1 cellular context compared by ENCODE assay signal in genomic region chr3:28013864-28014473, GRCh38.
TF ChIP-seq lines count a peak whose summit lies in the region.

No MANE protein-coding gene starts in this region.

TF ChIP-seq in GM12878, 131 proteins besides CTCF, POLR2A, EP300 and RAD21 (continued from another document):
- TF ChIP-seq BHLHE40 (IDR thresholded peaks at IDR 0.05; ENCODE audit: borderline replicate concordance in 1 of 2, low read depth in 2 of 2, low read length in 1 of 2), result peak; percentile 32 to 62; a peak in 2 of 4 replicates
- TF ChIP-seq NBN (IDR thresholded peaks at IDR 0.05), result 0 out of 2 replicates have a peak, but pooled peaks have one; percentile 27
- peak; percentile 76 for TF ChIP-seq DPF2 (IDR thresholded peaks at IDR 0.05)
- TF ChIP-seq SRF (IDR thresholded peaks at IDR 0.05; ENCODE audit: low read depth in 2 of 2, low read length in 2 of 2), result no peak
- TF ChIP-seq MAX (IDR thresholded peaks at IDR 0.05; ENCODE audit: low read depth, low read length), result no peak
- TF ChIP-seq TCF12 (IDR thresholded peaks at IDR 0.05; ENCODE audit: low read depth, low read length), result 0 out of 2 replicates have a peak, but pooled peaks have one; percentile 28
- no peak for TF ChIP-seq KAT2A (conservative IDR thresholded peaks at IDR 0.05; ENCODE audit: control insufficient read depth, low read depth, low read length)
- TF ChIP-seq KLF5 (IDR thresholded peaks at IDR 0.05; ENCODE audit: partially characterized antibody), result no peak
- peak; percentile 69 for TF ChIP-seq ATF7 (IDR thresholded peaks at IDR 0.05; ENCODE audit: low read depth)
- peak; percentile 32; the same call in 1 of the 2 replicates for TF ChIP-seq CHD2 (IDR thresholded peaks at IDR 0.05; ENCODE audit: borderline replicate concordance, low read depth, low read length)
- 0 out of 2 replicates have a peak, but pooled peaks have one; percentile 11 for TF ChIP-seq BACH1 (IDR thresholded peaks at IDR 0.05; ENCODE audit: borderline replicate concordance)
- TF ChIP-seq BCL11A (IDR thresholded peaks at IDR 0.05; ENCODE audit: low read depth, low read length), result peak; percentile 24; the same call in 1 of the 2 replicates
- peak; percentile 71 for TF ChIP-seq PBX3 (IDR thresholded peaks at IDR 0.05; ENCODE audit: insufficient replicate concordance, low read depth, low read length)
- TF ChIP-seq, protein P1, sequence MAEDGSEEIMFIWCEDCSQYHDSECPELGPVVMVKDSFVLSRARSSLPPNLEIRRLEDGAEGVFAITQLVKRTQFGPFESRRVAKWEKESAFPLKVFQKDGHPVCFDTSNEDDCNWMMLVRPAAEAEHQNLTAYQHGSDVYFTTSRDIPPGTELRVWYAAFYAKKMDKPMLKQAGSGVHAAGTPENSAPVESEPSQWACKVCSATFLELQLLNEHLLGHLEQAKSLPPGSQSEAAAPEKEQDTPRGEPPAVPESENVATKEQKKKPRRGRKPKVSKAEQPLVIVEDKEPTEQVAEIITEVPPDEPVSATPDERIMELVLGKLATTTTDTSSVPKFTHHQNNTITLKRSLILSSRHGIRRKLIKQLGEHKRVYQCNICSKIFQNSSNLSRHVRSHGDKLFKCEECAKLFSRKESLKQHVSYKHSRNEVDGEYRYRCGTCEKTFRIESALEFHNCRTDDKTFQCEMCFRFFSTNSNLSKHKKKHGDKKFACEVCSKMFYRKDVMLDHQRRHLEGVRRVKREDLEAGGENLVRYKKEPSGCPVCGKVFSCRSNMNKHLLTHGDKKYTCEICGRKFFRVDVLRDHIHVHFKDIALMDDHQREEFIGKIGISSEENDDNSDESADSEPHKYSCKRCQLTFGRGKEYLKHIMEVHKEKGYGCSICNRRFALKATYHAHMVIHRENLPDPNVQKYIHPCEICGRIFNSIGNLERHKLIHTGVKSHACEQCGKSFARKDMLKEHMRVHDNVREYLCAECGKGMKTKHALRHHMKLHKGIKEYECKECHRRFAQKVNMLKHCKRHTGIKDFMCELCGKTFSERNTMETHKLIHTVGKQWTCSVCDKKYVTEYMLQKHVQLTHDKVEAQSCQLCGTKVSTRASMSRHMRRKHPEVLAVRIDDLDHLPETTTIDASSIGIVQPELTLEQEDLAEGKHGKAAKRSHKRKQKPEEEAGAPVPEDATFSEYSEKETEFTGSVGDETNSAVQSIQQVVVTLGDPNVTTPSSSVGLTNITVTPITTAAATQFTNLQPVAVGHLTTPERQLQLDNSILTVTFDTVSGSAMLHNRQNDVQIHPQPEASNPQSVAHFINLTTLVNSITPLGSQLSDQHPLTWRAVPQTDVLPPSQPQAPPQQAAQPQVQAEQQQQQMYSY (CRISPR knock-in tag; IDR thresholded peaks at IDR 0.05), result no peak
- TF ChIP-seq MEF2B (IDR thresholded peaks at IDR 0.05; ENCODE audit: partially characterized antibody, poor library complexity, severe bottlenecking), result peak; percentile 62
- TF ChIP-seq MTA2 (IDR thresholded peaks at IDR 0.05; ENCODE audit: low read depth), result peak; percentile 88
- TF ChIP-seq, protein P2, sequence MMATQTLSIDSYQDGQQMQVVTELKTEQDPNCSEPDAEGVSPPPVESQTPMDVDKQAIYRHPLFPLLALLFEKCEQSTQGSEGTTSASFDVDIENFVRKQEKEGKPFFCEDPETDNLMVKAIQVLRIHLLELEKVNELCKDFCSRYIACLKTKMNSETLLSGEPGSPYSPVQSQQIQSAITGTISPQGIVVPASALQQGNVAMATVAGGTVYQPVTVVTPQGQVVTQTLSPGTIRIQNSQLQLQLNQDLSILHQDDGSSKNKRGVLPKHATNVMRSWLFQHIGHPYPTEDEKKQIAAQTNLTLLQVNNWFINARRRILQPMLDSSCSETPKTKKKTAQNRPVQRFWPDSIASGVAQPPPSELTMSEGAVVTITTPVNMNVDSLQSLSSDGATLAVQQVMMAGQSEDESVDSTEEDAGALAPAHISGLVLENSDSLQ (IDR thresholded peaks at IDR 0.05), result peak; percentile 83
- no peak for TF ChIP-seq MTA3 (IDR thresholded peaks at IDR 0.05; ENCODE audit: borderline replicate concordance, low read length)
- peak; percentile 71 for TF ChIP-seq IKZF1 (conservative IDR thresholded peaks at IDR 0.05)
- TF ChIP-seq RCOR1 (conservative IDR thresholded peaks at IDR 0.05; ENCODE audit: low read depth, low read length), result no peak
- peak; percentile 66 for TF ChIP-seq RELA (IDR thresholded peaks at IDR 0.05; ENCODE audit: borderline replicate concordance, partially characterized antibody)
- no peak for TF ChIP-seq EGR1 (IDR thresholded peaks at IDR 0.05; ENCODE audit: borderline replicate concordance in 1 of 2, low read depth in 2 of 2, low read length in 2 of 2)
- TF ChIP-seq TCF3 (IDR thresholded peaks at IDR 0.05; ENCODE audit: borderline replicate concordance, insufficient read depth, low read depth, low read length), result no peak
- no peak for TF ChIP-seq TAF1 (IDR thresholded peaks at IDR 0.05; ENCODE audit: borderline replicate concordance, low read depth, low read length)
- peak; percentile 89 for TF ChIP-seq NR2F1 (conservative IDR thresholded peaks at IDR 0.05)
- TF ChIP-seq, protein P3, sequence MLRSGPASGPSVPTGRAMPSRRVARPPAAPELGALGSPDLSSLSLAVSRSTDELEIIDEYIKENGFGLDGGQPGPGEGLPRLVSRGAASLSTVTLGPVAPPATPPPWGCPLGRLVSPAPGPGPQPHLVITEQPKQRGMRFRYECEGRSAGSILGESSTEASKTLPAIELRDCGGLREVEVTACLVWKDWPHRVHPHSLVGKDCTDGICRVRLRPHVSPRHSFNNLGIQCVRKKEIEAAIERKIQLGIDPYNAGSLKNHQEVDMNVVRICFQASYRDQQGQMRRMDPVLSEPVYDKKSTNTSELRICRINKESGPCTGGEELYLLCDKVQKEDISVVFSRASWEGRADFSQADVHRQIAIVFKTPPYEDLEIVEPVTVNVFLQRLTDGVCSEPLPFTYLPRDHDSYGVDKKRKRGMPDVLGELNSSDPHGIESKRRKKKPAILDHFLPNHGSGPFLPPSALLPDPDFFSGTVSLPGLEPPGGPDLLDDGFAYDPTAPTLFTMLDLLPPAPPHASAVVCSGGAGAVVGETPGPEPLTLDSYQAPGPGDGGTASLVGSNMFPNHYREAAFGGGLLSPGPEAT (IDR thresholded peaks at IDR 0.05; ENCODE audit: low read depth), result peak; percentile 94
- TF ChIP-seq IKZF2 (IDR thresholded peaks at IDR 0.05), result peak; percentile 54 to 56; a peak in 2 of 4 replicates
TF ChIP-seq in GM12878: peak in this region for 20.
